9 cellular contexts compared by ENCODE assay signal in genomic region chr15:64112077-64112772, GRCh38. TPM values are rescaled to one million over a fixed set of nuclear protein-coding genes. Genes with fewer than 3 reads are reported as not detected.
DNase-seq lines count a peak whose midpoint lies in the region; ATAC-seq and TF ChIP-seq lines count a peak whose summit lies in the region.
"Had no signal": no experiment of that assay in that cellular context is flagged by ENCODE, and none has a peak within 500 bp of the region (broad histone marks: within the 10 kb centered on the region; RNA-seq: fewer than 3 reads in every experiment).

No MANE protein-coding gene starts in this region.

- peaks cover 28% of the 10 kb centered on the region for H3K4me1 Mint-ChIP-seq in HFFc6 (ENCODE audit: low read depth)

- no peaks in the 10 kb centered on the region for H3K9me3 Mint-ChIP-seq in HFFc6

- no peak for DNase-seq in HFFc6
- peak; percentile 65 for DNase-seq in choroid plexus epithelial cell (ENCODE audit: low read depth)
- no peak for DNase-seq in omental fat pad (ENCODE audit: low spot score)
- DNase-seq in NCI-H1105 (lab: John Stamatoyannopoulos, UW): no peak
- DNase-seq in T-helper 2 cell: no peak
- DNase-seq: activated T-cell treated with anti-CD3 and anti-CD28 coated beads, Interleukin-2, amount 50 U/mL, for 48 hours; cerebellar nuclear complex; head of caudate nucleus had no signal

- H3K4me3 ChIP-seq in choroid plexus epithelial cell (ENCODE audit: low read depth, low read length): no peak overlapping the region

- H3K27me3 Mint-ChIP-seq in HFFc6 (ENCODE audit: insufficient read depth): peaks cover 2% of the 10 kb centered on the region

- H3K4me3 Mint-ChIP-seq in HFFc6: no peak overlapping the region

- TF ChIP-seq CTCF in HFFc6 (IDR thresholded peaks at IDR 0.05) (no peak), choroid plexus epithelial cell (conservative IDR thresholded peaks at IDR 0.05; ENCODE audit: low read depth, low read length) (no peak), omental fat pad (IDR thresholded peaks at IDR 0.05) (no peak)

- peak; percentile 16 for ATAC-seq in omental fat pad (ENCODE audit: low FRiP score)
- no peak for ATAC-seq in GM21526 (IDR thresholded peaks at IDR 0.05; ENCODE audit: low FRiP score, unreplicated experiment)

- peaks cover 11% of the 10 kb centered on the region; the same call in 1 of the 2 replicates for H3K36me3 Mint-ChIP-seq in HFFc6 (ENCODE audit: low read depth)

- H3K27ac Mint-ChIP-seq in HFFc6: peak overlapping the region; percentile 17

RNA-seq across cellular contexts. Expression of gene SNX1, which starts 16.4 kb away (rescaled TPM):
- 100 to 1,000 TPM in 1 of 6 experiments, 10 to 100 TPM in 5; 87.4 to 102 (median 96.1) TPM for total RNA-seq in HFFc6 (2021; fragmentation: NEBNext Ultra II Directional; extraction: Animal tissue kit (Norgen Biotek cat#: 25700))
- 100 to 1,000 TPM; 104 to 125 (median 120) TPM for total RNA-seq in omental fat pad

RNA-seq across cellular contexts. Expression of gene CIAO2A, which starts 18.6 kb away (rescaled TPM):
- 10 to 100 TPM; 46.5 to 61.1 (median 53.2) TPM for total RNA-seq in HFFc6 (2021; fragmentation: NEBNext Ultra II Directional; extraction: Animal tissue kit (Norgen Biotek cat#: 25700))
- 10 to 100 TPM; 39.9 to 48.3 (median 40.5) TPM for total RNA-seq in omental fat pad

RNA-seq across cellular contexts. Expression of gene SNX22, which starts 39.3 kb away (rescaled TPM):
- under 1 TPM in 4 of 6 experiments, not detected in 2; 0.07 to 0.21 (median 0.14) TPM for total RNA-seq in HFFc6 (2021; fragmentation: NEBNext Ultra II Directional; extraction: Animal tissue kit (Norgen Biotek cat#: 25700))
- total RNA-seq in omental fat pad: 1 to 10 TPM in 2 of 4 donors, under 1 TPM in 1, not detected in 1; 0.38 to 2.6 (median 1.2) TPM

RNA-seq across cellular contexts. Expression of gene PPIB, which starts 50.6 kb away (rescaled TPM):
- total RNA-seq in HFFc6 (2021; fragmentation: NEBNext Ultra II Directional; extraction: Animal tissue kit (Norgen Biotek cat#: 25700)): 1,000 to 10,000 TPM; 1,000 to 1,254 (median 1,048) TPM
- total RNA-seq in omental fat pad: 100 to 1,000 TPM; 244 to 431 (median 373) TPM
